30 cellular contexts compared by ENCODE assay signal in the genomic region with DNA sequence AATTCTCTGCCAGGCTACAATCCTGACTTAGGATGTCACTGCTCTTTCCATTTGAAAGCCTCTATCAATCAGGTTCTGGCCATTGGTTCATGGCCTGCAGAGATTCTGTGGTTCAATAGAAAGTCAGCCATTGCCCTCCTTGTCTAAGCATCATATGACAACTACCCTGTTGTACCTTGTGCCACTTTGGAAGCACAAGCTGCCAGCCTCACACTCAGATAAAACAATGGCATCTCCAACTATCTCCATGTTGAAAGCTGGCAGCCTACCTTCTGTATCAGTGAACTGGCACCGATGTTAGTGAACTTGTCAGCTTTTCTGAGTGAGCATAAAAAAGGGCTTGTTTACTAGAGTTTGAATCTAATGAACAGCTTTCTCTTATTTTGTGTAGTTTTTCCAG.
"Had no signal": no experiment of that assay in that cellular context is flagged by ENCODE, and none has a peak within 500 bp of the region (broad histone marks: within the 10 kb centered on the region; RNA-seq: fewer than 3 reads in every experiment).

No MANE protein-coding gene starts in this region.

- H3K4me3 ChIP-seq: colonic mucosa, esophagus muscularis mucosa, gastroesophageal sphincter, heart right ventricle, mucosa of descending colon, sigmoid colon, spleen, suprapubic skin, transverse colon, upper lobe of right lung, uterus had no signal

- H3K4me3 Mint-ChIP-seq: dendritic cell treated with granulocyte-macrophage colony-stimulating factor and Interleukin-4, amounts not matched to agents 40 ng/mL and 50 ng/mL, for 4 days; endodermal cell; immature natural killer cell; mesothelial cell of epicardium; naive B cell; natural killer cell treated with Interleukin-12 subunit alpha and Interleukin-12 subunit beta and Interleukin-15 and Interleukin-18, amount 100 ng/mL, for 72 hours; neural crest cell; stimulated activated naive B cell treated with anti-CD40 and anti-IgM and Interleukin-4, amounts not matched to agents 10 μg/mL and 1 μg/mL and 100 μg/mL, for 72 hours; stimulated activated naive CD8-positive, alpha-beta T cell treated with anti-CD3 and anti-CD28 coated beads, Interleukin-15, Interleukin-2, amounts not matched to agents 100 ng/mL and 50 ng/mL, for 24 hours had no signal

- H3K36me3 ChIP-seq: colonic mucosa, esophagus muscularis mucosa, gastroesophageal sphincter, heart right ventricle, neutrophil, sigmoid colon, spleen, suprapubic skin, transverse colon, upper lobe of right lung, uterus had no signal

- H3K36me3 Mint-ChIP-seq: immature natural killer cell; mesothelial cell of epicardium; stimulated activated naive B cell treated with anti-CD40 and anti-IgM and Interleukin-4, amounts not matched to agents 10 μg/mL and 1 μg/mL and 100 μg/mL, for 72 hours had no signal

- H3K27ac Mint-ChIP-seq: dendritic cell treated with granulocyte-macrophage colony-stimulating factor and Interleukin-4, amounts not matched to agents 40 ng/mL and 50 ng/mL, for 4 days; endodermal cell; immature natural killer cell; mesothelial cell of epicardium; naive B cell; natural killer cell treated with Interleukin-12 subunit alpha and Interleukin-12 subunit beta and Interleukin-15 and Interleukin-18, amount 100 ng/mL, for 72 hours; progenitor cell of endocrine pancreas; stimulated activated naive B cell treated with anti-CD40 and anti-IgM and Interleukin-4, amounts not matched to agents 10 μg/mL and 1 μg/mL and 100 μg/mL, for 72 hours; stimulated activated naive CD8-positive, alpha-beta T cell treated with anti-CD3 and anti-CD28 coated beads, Interleukin-15, Interleukin-2, amounts not matched to agents 100 ng/mL and 50 ng/mL, for 24 hours had no signal

- H3K9ac ChIP-seq: parathyroid adenoma had no signal

- H3K4me1 ChIP-seq: colonic mucosa, esophagus muscularis mucosa, gastroesophageal sphincter, parathyroid adenoma, sigmoid colon, spleen, suprapubic skin, transverse colon, upper lobe of right lung, uterus had no signal

- H2AFZ ChIP-seq: parathyroid adenoma had no signal

- H3K27ac ChIP-seq: colonic mucosa, esophagus muscularis mucosa, foreskin keratinocyte, gastroesophageal sphincter, heart right ventricle, neutrophil, parathyroid adenoma, sigmoid colon, spleen, suprapubic skin, transverse colon, upper lobe of right lung, uterus had no signal

- H3K27me3 ChIP-seq: colonic mucosa, esophagus muscularis mucosa, foreskin keratinocyte, gastroesophageal sphincter, neutrophil, sigmoid colon, spleen, suprapubic skin, transverse colon, upper lobe of right lung, uterus had no signal

- H3K9me3 ChIP-seq: colonic mucosa, esophagus muscularis mucosa, gastroesophageal sphincter, mucosa of descending colon, neutrophil, sigmoid colon, suprapubic skin, transverse colon, upper lobe of right lung, uterus had no signal

- ATAC-seq: gastroesophageal sphincter; mucosa of descending colon; natural killer cell treated with Interleukin-12 subunit alpha and Interleukin-12 subunit beta and Interleukin-15 and Interleukin-18, amount 100 ng/mL, for 72 hours; stimulated activated naive B cell treated with anti-CD40 and anti-IgM and Interleukin-4, amounts not matched to agents 10 μg/mL and 1 μg/mL and 100 μg/mL, for 72 hours; upper lobe of right lung had no signal

- H3K4me1 Mint-ChIP-seq: immature natural killer cell; mesothelial cell of epicardium; naive B cell; stimulated activated naive B cell treated with anti-CD40 and anti-IgM and Interleukin-4, amounts not matched to agents 10 μg/mL and 1 μg/mL and 100 μg/mL, for 72 hours had no signal

- H3K27me3 Mint-ChIP-seq: dendritic cell treated with granulocyte-macrophage colony-stimulating factor and Interleukin-4, amounts not matched to agents 40 ng/mL and 50 ng/mL, for 4 days; progenitor cell of endocrine pancreas had no signal

- H3K79me2 ChIP-seq: parathyroid adenoma had no signal

- DNase-seq: colonic mucosa; effector CD8-positive, alpha-beta T cell; endodermal cell; foreskin keratinocyte; hippocampal formation; immature natural killer cell; islet precursor cell; kidney glomerular epithelial cell; mesenchymal stem cell; mucosa of descending colon; naive B cell; sigmoid colon; spleen; stimulated activated CD4-positive, alpha-beta T cell treated with anti-CD3 and anti-CD28 coated beads, Interleukin-4, amount 100 ng/mL, for 4 hours; stimulated activated naive B cell treated with anti-CD40 and anti-IgM and Interleukin-4, amounts not matched to agents 10 μg/mL and 1 μg/mL and 100 μg/mL, for 72 hours; transverse colon; upper lobe of right lung; uterus had no signal
